8 cellular contexts compared by ENCODE assay signal in the genomic region with DNA sequence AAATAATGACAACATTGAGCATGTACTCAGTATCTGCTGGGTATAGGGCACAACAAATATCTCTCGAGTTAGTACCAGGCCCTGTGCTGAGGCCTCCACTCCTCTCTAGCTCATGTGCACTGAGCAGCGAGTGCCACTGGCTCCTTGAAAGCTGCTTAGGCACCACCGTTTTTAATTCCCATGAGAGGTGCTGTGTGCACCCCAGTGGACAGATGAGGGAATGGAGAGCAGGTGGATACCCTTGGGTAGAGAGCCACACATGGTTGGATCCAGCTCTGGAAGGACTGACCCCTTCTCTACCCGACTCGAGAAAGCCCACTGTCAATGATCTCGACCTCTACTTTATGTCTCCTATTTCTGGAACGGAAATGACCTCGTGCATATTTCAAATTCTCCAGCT. TPM values are rescaled to one million over a fixed set of nuclear protein-coding genes. Genes with fewer than 3 reads are reported as not detected.
A peak's percentile ranks its signal among the peaks of the same experiment; 100 is the strongest.
DNase-seq lines count a peak whose midpoint lies in the region; ATAC-seq, FAIRE-seq and TF ChIP-seq lines count a peak whose summit lies in the region.
"Not testable (repeated sequence)": the region's sequence is repeated elsewhere in the genome, so short reads cannot be mapped to it uniquely, and the experiment has no call there.

No MANE protein-coding gene starts in this region.

- not testable (repeated sequence) for TF ChIP-seq RAD21 in HepG2 (CRISPR knock-in tag; IDR thresholded peaks at IDR 0.05)

- not testable (repeated sequence) for H4K20me1 ChIP-seq in endothelial cell of umbilical vein (replicated peaks; ENCODE audit: control insufficient read depth, extremely low read depth, insufficient read depth, low read length); HepG2 (ENCODE audit: insufficient read depth, low read length)

- WGBS in HepG2 (ENCODE audit: low lambda C conversion rate): 14% methylated on average over 3 of the region's 8 CpGs
- 45 to 69% methylated on average over 5 to 6 of the region's 8 CpGs for WGBS in sigmoid colon, 2 donors

- not testable (repeated sequence) for H3K4me1 ChIP-seq in endothelial cell of umbilical vein (ENCODE audit: control insufficient read depth, extremely low read depth, insufficient read depth, low read length); HepG2 (ENCODE audit: insufficient read depth, low read length); sigmoid colon

- not testable (repeated sequence) for H3K27ac ChIP-seq in endothelial cell of umbilical vein (ENCODE audit: insufficient read depth, low read depth, low read length); HepG2 (ENCODE audit: extremely low read length, insufficient read depth, low read length); sigmoid colon

- H3K36me3 ChIP-seq in endothelial cell of umbilical vein (ENCODE audit: control insufficient read depth in 2 of 2, extremely low read depth in 1 of 2, insufficient read depth in 2 of 2, low read length in 2 of 2); HepG2 (replicated peaks in 1 of 2; ENCODE audit: control insufficient read depth in 1 of 2, insufficient read depth in 2 of 2, low read length in 2 of 2); sigmoid colon: not testable (repeated sequence)

- DNase-seq in Ammon's horn (ENCODE audit: low spot score): peak; percentile 7
- peak; percentile 29 for DNase-seq in GM12865 (ENCODE audit: low read depth)
- peak; percentile 1 for DNase-seq in NCI-H1105 treated with DMSO at 0.1 percent for 48 hours (lab: John Stamatoyannopoulos, UW)
- peak; percentile 22 for DNase-seq in SK-MEL-5 (ENCODE audit: low read depth, low spot score)
- DNase-seq in activated T-cell treated with anti-CD3 and anti-CD28 coated beads, Interleukin-2, amount 50 U/mL, for 48 hours: peak; percentile 20 to 24
- DNase-seq in endothelial cell of umbilical vein (ENCODE audit: low read depth, low spot score): peak; percentile 1
- peak; percentile 1 for DNase-seq in HepG2 (ENCODE audit: low spot score)
- peak; percentile 60 for DNase-seq in sigmoid colon

- not testable (repeated sequence) for H3K9me3 ChIP-seq in endothelial cell of umbilical vein (replicated peaks; ENCODE audit: control insufficient read depth, insufficient read depth, low read length); HepG2 (ENCODE audit: low read length); sigmoid colon

- not testable (repeated sequence) for TF ChIP-seq POLR2A in endothelial cell of umbilical vein (IDR thresholded peaks at IDR 0.05; ENCODE audit: low read depth, low read length); HepG2 (IDR thresholded peaks at IDR 0.05; ENCODE audit: insufficient read depth in 1 of 2, low read depth in 2 of 2, low read length in 2 of 2); sigmoid colon (IDR thresholded peaks at IDR 0.05)

- not testable (repeated sequence) for H3K4me3 ChIP-seq in GM12865 (ENCODE audit: low read depth, low read length); endothelial cell of umbilical vein (replicated peaks in 1 of 3; ENCODE audit: insufficient read depth in 1 of 3, low read depth in 1 of 3, low read length in 3 of 3); HepG2 (replicated peaks in 1 of 3; ENCODE audit: insufficient read depth in 1 of 3, low read depth in 2 of 3, low read length in 3 of 3); sigmoid colon

- not testable (repeated sequence) for H3K27me3 ChIP-seq in endothelial cell of umbilical vein (ENCODE audit: control insufficient read depth in 2 of 2, insufficient read depth in 2 of 2, low read length in 2 of 2); HepG2 (ENCODE audit: control insufficient read depth in 1 of 2, insufficient read depth in 2 of 2, low read length in 2 of 2); sigmoid colon

- H3K9me1 ChIP-seq in endothelial cell of umbilical vein (replicated peaks; ENCODE audit: control insufficient read depth, extremely low read depth, insufficient read depth, low read length): not testable (repeated sequence)

- POLR2A ChIA-PET in endothelial cell of umbilical vein (lab: Charles Lee); HepG2 (lab: Yijun Ruan, JAX): not testable (repeated sequence)

- not testable (repeated sequence) for FAIRE-seq in endothelial cell of umbilical vein (lab: Jason Lieb, UNC); HepG2 (lab: Jason Lieb, UNC)

- H3K79me2 ChIP-seq in endothelial cell of umbilical vein (ENCODE audit: control insufficient read depth, insufficient read depth, low read length); HepG2 (ENCODE audit: insufficient read depth, low read length): not testable (repeated sequence)

- H3K4me2 ChIP-seq in endothelial cell of umbilical vein (ENCODE audit: insufficient read depth, low read length); HepG2 (ENCODE audit: low read depth, low read length): not testable (repeated sequence)

- not testable (repeated sequence) for ATAC-seq in HepG2

- TF ChIP-seq CTCF in GM12865 (IDR thresholded peaks at IDR 0.05; ENCODE audit: insufficient read depth, low read depth, low read length, missing control alignments); endothelial cell of umbilical vein (IDR thresholded peaks at IDR 0.05; ENCODE audit: extremely low read depth in 1 of 2, insufficient read depth in 1 of 2, low read depth in 1 of 2, low read length in 2 of 2); HepG2 (CRISPR knock-in tag; IDR thresholded peaks at IDR 0.05); sigmoid colon (IDR thresholded peaks at IDR 0.05): not testable (repeated sequence)

- dilution Hi-C loops in endothelial cell of umbilical vein (cut with MboI; ENCODE audit: extremely low pct_ligation_motif_present, low sequenced_read_pairs): not testable (repeated sequence)

- intact Hi-C loops in endothelial cell of umbilical vein (cut with micrococcal nuclease); HepG2 (cut with micrococcal nuclease; ENCODE audit: unreplicated experiment); sigmoid colon (cut with DNase I): not testable (repeated sequence)

- in situ Hi-C loops in SK-MEL-5 (cut with HindIII; ENCODE audit: low pct_unique_long_range_greater_than_20kb, low sequenced_read_pairs); HepG2 (cut with HindIII; ENCODE audit: extremely low pct_ligation_motif_present, low pct_unique_long_range_greater_than_20kb): not testable (repeated sequence)

- CTCF ChIA-PET in endothelial cell of umbilical vein (lab: Charles Lee); HepG2 (lab: Yijun Ruan, JAX; ENCODE audit: low intra/inter-chr PET ratio, low total read pairs): not testable (repeated sequence)

- not testable (repeated sequence) for H3K9ac ChIP-seq in endothelial cell of umbilical vein (replicated peaks; ENCODE audit: extremely low read depth, insufficient read depth, low read length); HepG2 (ENCODE audit: insufficient read depth, low read depth, low read length)

- not testable (repeated sequence) for H2AFZ ChIP-seq in endothelial cell of umbilical vein (ENCODE audit: low read depth, low read length); HepG2 (ENCODE audit: low read length)

- not testable (repeated sequence) for TF ChIP-seq EP300 in HepG2 (IDR thresholded peaks at IDR 0.05; ENCODE audit: low read depth in 2 of 2, low read length in 2 of 2); HepG2 (CRISPR knock-in tag; IDR thresholded peaks at IDR 0.05; ENCODE audit: borderline replicate concordance); sigmoid colon (IDR thresholded peaks at IDR 0.05)

- BruUV-seq in endothelial cell of umbilical vein (replicated peaks; lab: Mats Ljungman, UMichigan); HepG2 (replicated peaks; lab: Mats Ljungman, UMichigan): not testable (repeated sequence)

RNA-seq across cellular contexts. Expression of a gene that starts 58.7 kb away (rescaled TPM):
- total RNA-seq in SK-MEL-5 (2014; rRNA removed; shearing (Covaris generic)): 7.4 and 9.3 TPM in 2 replicates
- 4.0 and 7.0 TPM in 2 replicates for polyA plus RNA-seq in SK-MEL-5 (2015; cell fraction: cytosol; rRNA removed)
- 109 and 115 TPM in 2 replicates for polyA plus RNA-seq in SK-MEL-5 (2015; cell fraction: nucleus; rRNA removed)
- total RNA-seq in endothelial cell of umbilical vein: 10.5 and 15.7 TPM in 2 replicates
- polyA plus RNA-seq in endothelial cell of umbilical vein: 21.1 and 21.9 TPM in 2 replicates
- 8.9 and 13.7 TPM in 2 replicates for polyA plus RNA-seq in endothelial cell of umbilical vein (2011; cell fraction: cytosol; rRNA removed)
- 215 and 244 TPM in 2 replicates for polyA plus RNA-seq in endothelial cell of umbilical vein (2011; cell fraction: nucleus; rRNA removed)
- 5.9 and 7.4 TPM in 2 replicates for polyA plus RNA-seq in endothelial cell of umbilical vein (2012)
- 21.0 and 27.4 TPM in 2 replicates for polyA minus RNA-seq in endothelial cell of umbilical vein
- 6.3 TPM for polyA minus RNA-seq in endothelial cell of umbilical vein (2011; cell fraction: cytosol; rRNA and poly(A)+ RNA removed)
- polyA minus RNA-seq in endothelial cell of umbilical vein (2011; cell fraction: nucleus; rRNA and poly(A)+ RNA removed): 21.8 and 36.2 TPM in 2 replicates
- 3.2 and 4.0 TPM in 2 replicates for total RNA-seq in HepG2 (2016; rRNA removed; fragmentation: Illumina TruSeq; extraction: Trizol)
- 0.81 and 1.2 TPM in 2 replicates for total RNA-seq in HepG2 (2016; cell fraction: cytosol; rRNA removed; fragmentation: Illumina TruSeq; extraction: Trizol; ENCODE audit: low read depth)
- 2.7 and 4.2 TPM in 2 replicates for total RNA-seq in HepG2 (2016; cell fraction: insoluble cytoplasmic fraction; rRNA removed; fragmentation: Illumina TruSeq; extraction: Trizol)
- total RNA-seq in HepG2 (2016; cell fraction: membrane; rRNA removed; fragmentation: Illumina TruSeq; extraction: Trizol): 1.8 and 2.5 TPM in 2 replicates
- 5.7 and 6.8 TPM in 2 replicates for total RNA-seq in HepG2 (2016; cell fraction: nucleus; rRNA removed; fragmentation: Illumina TruSeq; extraction: Trizol)
- 7.7 and 7.8 TPM in 2 replicates for polyA plus RNA-seq in HepG2 (2011; rRNA removed)
- polyA plus RNA-seq in HepG2 (2011; cell fraction: cytosol; rRNA removed): 2.2 and 3.5 TPM in 2 replicates
- 17.9 and 20.0 TPM in 2 replicates for polyA plus RNA-seq in HepG2 (2011; cell fraction: nucleus; rRNA removed)
- polyA plus RNA-seq in HepG2 (2012): 3.9 and 4.3 TPM in 2 replicates
- polyA plus RNA-seq in HepG2 (2016; cell fraction: cytosol; fragmentation: Illumina TruSeq; extraction: Trizol; ENCODE audit: low read depth): 0.22 and 0.34 TPM in 2 replicates
- polyA plus RNA-seq in HepG2 (2016; cell fraction: insoluble cytoplasmic fraction; fragmentation: Illumina TruSeq; extraction: Trizol; ENCODE audit: low read depth): 1.8 and 2.8 TPM in 2 replicates
- 0.78 and 0.95 TPM in 2 replicates for polyA plus RNA-seq in HepG2 (2016; cell fraction: membrane; fragmentation: Illumina TruSeq; extraction: Trizol; ENCODE audit: low read depth)
- polyA plus RNA-seq in HepG2 (2016; cell fraction: nucleus; fragmentation: Illumina TruSeq; extraction: Trizol; ENCODE audit: insufficient read depth, low read depth): 14.8 and 15.4 TPM in 2 replicates
- polyA minus RNA-seq in HepG2 (2011; rRNA and poly(A)+ RNA removed; ENCODE audit: low replicate concordance): 3.0 and 20.3 TPM in 2 replicates
- polyA minus RNA-seq in HepG2 (2011; cell fraction: cytosol; rRNA and poly(A)+ RNA removed): 1.1 and 2.1 TPM in 2 replicates
- 8.9 and 12.2 TPM in 2 replicates for polyA minus RNA-seq in HepG2 (2011; cell fraction: nucleus; rRNA and poly(A)+ RNA removed)
- 10 to 100 TPM in 2 of 4 donors, 1 to 10 TPM in 2; 6.4 to 23.8 (median 9.6) TPM for total RNA-seq in sigmoid colon
- 1 to 10 TPM; 1.2 to 5.6 (median 2.4) TPM for polyA plus RNA-seq in sigmoid colon

Comparison
In these comparisons a context has a peak if more than half of its experiments do, and no peak if none do; other contexts are left out.
1. DNase-seq: peak in every context shown above with its lines; median percentile 60 in sigmoid colon; 29 in GM12865; 22 in SK-MEL-5; 22 in activated T-cell treated with anti-CD3 and anti-CD28 coated beads, Interleukin-2, amount 50 U/mL, for 48 hours; 7 in Ammon's horn; 1 in NCI-H1105 treated with DMSO at 0.1 percent for 48 hours; 1 in endothelial cell of umbilical vein; 1 in HepG2.